In the genomic region with DNA sequence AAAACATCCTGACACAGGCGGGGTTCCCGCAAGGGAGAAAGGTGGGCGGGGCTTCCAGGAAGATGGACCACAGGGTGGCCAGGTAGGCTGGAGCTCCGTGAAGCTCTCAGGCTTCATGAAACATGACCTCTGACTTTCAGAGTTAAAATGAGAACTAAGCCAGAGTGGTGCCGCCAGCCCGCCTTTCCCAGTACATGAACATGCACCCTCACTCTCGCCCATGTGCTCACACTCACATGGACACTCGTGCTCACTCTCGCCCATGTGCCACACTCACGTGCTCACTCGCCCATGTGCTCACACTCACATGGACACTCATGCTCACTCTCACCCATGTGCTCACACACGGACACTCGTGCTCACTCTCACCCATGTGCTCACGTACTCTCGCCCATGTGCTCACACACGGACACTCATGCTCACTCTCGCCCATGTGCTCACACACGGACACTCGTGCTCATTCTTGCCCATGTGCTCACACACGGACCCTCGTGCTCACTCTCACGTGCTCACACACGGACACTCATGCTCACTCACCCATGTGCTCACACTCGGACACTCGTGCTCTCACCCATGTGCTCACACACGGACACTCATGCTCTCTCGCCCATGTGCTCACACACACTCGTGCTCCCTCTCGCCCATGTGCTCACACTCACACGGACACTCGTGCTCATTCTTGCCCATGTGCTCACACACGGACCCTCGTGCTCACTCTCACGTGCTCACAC, we compare ENCODE assay signal across 2 cellular contexts.
TF ChIP-seq lines count a peak whose summit lies in the region.

No MANE protein-coding gene starts in this region.

TF ChIP-seq in SK-N-SH, 30 proteins besides CTCF, POLR2A, EP300 and RAD21:
- TF ChIP-seq POLR2AphosphoS5 (IDR thresholded peaks at IDR 0.05; ENCODE audit: low read depth, low read length) = 0 out of 2 replicates have a peak, but pooled peaks have one; percentile 5
- TF ChIP-seq YY1 (IDR thresholded peaks at IDR 0.05; ENCODE audit: low read depth) = no peak

TF ChIP-seq in SK-N-SH treated with all-trans-retinoic acid at 6 μM for 48 hours, 23 proteins besides CTCF, POLR2A, EP300 and RAD21:
- TF ChIP-seq ZNF8 (CRISPR knock-in tag; IDR thresholded peaks at IDR 0.05) = no peak
- no peak for TF ChIP-seq CSDC2 (CRISPR knock-in tag; IDR thresholded peaks at IDR 0.05)
- no peak for TF ChIP-seq ZNF565 (CRISPR knock-in tag; conservative IDR thresholded peaks at IDR 0.05; ENCODE audit: low read depth)
- TF ChIP-seq GLIS3 (CRISPR knock-in tag; IDR thresholded peaks at IDR 0.05) = no peak
- TF ChIP-seq ZC3H10 (CRISPR knock-in tag; IDR thresholded peaks at IDR 0.05) = no peak
- TF ChIP-seq, protein P1, sequence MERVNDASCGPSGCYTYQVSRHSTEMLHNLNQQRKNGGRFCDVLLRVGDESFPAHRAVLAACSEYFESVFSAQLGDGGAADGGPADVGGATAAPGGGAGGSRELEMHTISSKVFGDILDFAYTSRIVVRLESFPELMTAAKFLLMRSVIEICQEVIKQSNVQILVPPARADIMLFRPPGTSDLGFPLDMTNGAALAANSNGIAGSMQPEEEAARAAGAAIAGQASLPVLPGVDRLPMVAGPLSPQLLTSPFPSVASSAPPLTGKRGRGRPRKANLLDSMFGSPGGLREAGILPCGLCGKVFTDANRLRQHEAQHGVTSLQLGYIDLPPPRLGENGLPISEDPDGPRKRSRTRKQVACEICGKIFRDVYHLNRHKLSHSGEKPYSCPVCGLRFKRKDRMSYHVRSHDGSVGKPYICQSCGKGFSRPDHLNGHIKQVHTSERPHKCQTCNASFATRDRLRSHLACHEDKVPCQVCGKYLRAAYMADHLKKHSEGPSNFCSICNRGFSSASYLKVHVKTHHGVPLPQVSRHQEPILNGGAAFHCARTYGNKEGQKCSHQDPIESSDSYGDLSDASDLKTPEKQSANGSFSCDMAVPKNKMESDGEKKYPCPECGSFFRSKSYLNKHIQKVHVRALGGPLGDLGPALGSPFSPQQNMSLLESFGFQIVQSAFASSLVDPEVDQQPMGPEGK (CRISPR knock-in tag; IDR thresholded peaks at IDR 0.05; ENCODE audit: borderline replicate concordance) = no peak
- TF ChIP-seq RARB (CRISPR knock-in tag; IDR thresholded peaks at IDR 0.05) = no peak
- TF ChIP-seq ESRRG (CRISPR knock-in tag; IDR thresholded peaks at IDR 0.05) = no peak
- no peak for TF ChIP-seq ZFP30 (CRISPR knock-in tag; IDR thresholded peaks at IDR 0.05)
- TF ChIP-seq, protein P2, sequence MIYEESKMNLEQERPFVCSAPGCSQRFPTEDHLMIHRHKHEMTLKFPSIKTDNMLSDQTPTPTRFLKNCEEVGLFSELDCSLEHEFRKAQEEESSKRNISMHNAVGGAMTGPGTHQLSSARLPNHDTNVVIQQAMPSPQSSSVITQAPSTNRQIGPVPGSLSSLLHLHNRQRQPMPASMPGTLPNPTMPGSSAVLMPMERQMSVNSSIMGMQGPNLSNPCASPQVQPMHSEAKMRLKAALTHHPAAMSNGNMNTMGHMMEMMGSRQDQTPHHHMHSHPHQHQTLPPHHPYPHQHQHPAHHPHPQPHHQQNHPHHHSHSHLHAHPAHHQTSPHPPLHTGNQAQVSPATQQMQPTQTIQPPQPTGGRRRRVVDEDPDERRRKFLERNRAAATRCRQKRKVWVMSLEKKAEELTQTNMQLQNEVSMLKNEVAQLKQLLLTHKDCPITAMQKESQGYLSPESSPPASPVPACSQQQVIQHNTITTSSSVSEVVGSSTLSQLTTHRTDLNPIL (CRISPR knock-in tag; IDR thresholded peaks at IDR 0.05; ENCODE audit: low read depth) = no peak
- TF ChIP-seq ZNF70 (CRISPR knock-in tag; IDR thresholded peaks at IDR 0.05) = no peak
